Comparison of ENCODE assay signal across 11 cellular contexts in the genomic region with DNA sequence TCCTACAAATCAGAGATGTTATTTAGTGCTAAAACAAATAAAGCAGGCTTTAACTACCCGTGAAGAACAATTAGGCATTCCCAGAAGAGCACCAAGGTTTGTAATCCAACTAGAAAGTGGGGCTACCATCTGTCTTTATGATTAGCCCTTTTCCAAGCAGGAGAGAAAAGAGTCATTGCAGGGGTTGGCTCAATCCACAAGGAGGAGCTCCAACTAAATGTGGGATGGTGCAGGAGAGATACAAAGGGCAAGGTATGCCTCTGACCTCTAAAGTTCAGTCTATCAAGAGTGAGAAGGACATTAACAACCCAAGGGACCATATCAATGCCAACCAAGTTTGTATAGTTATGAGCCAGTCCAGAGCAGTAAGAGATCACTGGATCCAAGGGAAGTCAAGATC.
A peak's percentile ranks its signal among the peaks of the same experiment; 100 is the strongest.
DNase-seq lines count a peak whose midpoint lies in the region; ATAC-seq, FAIRE-seq and TF ChIP-seq lines count a peak whose summit lies in the region.
"Had no signal": no experiment of that assay in that cellular context is flagged by ENCODE, and none has a peak within 500 bp of the region (broad histone marks: within the 10 kb centered on the region; RNA-seq: fewer than 3 reads in every experiment).

No MANE protein-coding gene starts in this region.

- ATAC-seq in left lobe of liver (peak; percentile 95), GM21786 (IDR thresholded peaks at IDR 0.05; ENCODE audit: unreplicated experiment) (no peak), HG03469 (IDR thresholded peaks at IDR 0.05; ENCODE audit: unreplicated experiment) (no peak)

- H2AFZ ChIP-seq in KMS-11 (ENCODE audit: low read depth): no peak overlapping the region

- DNase-seq in D721Med (ENCODE audit: insufficient read length, low spot score): no peak
- DNase-seq in astrocyte of the cerebellum (ENCODE audit: low read depth): no peak
- DNase-seq in left lobe of liver (ENCODE audit: low spot score): no peak
- no peak for DNase-seq in activated T-helper 1 cell treated with anti-CD3 and anti-CD28 coated beads, Interleukin-12 subunit alpha, Interleukin-12 subunit beta, Interleukin-2, Interleukin-4 antibody, amounts not matched to agents 30 ng/mL and 10 ng/mL and 1 ng/mL, durations not matched to agents 14 hours and 24 hours and 36 hours (ENCODE audit: low spot score)
- DNase-seq in activated gamma-delta T cell (lab: John Stamatoyannopoulos, UW): no peak
- DNase-seq: CD4-positive, alpha-beta T cell; Kasumi-1 had no signal

- in situ Hi-C loops in astrocyte of the cerebellum (cut with HindIII; ENCODE audit: low sequenced_read_pairs): no loop called here

- FAIRE-seq in D721Med (lab: Jason Lieb, UNC): no peak

- no peaks in the 10 kb centered on the region for H3K4me1 Mint-ChIP-seq in activated T-helper 1 cell treated with anti-CD3 and anti-CD28 coated beads, Interleukin-12 subunit alpha, Interleukin-12 subunit beta, Interleukin-2, Interleukin-4 antibody, amounts not matched to agents 30 ng/mL and 10 ng/mL and 1 ng/mL, durations not matched to agents 14 hours and 24 hours and 36 hours (ENCODE audit: low read depth)

- H4K20me1 ChIP-seq in KMS-11 (ENCODE audit: insufficient read depth): no peaks in the 10 kb centered on the region

- H3K4me1 ChIP-seq in KMS-11 (ENCODE audit: low read depth, poor library complexity, severe bottlenecking): no peaks in the 10 kb centered on the region

- intact Hi-C loops in activated T-helper 1 cell treated with anti-CD3 and anti-CD28 coated beads, Interleukin-12 subunit alpha, Interleukin-12 subunit beta, Interleukin-2, Interleukin-4 antibody, amounts not matched to agents 30 ng/mL and 10 ng/mL and 1 ng/mL, durations not matched to agents 14 hours and 24 hours and 36 hours (cut with micrococcal nuclease): no loop called here

- no peak overlapping the region for H3K27ac ChIP-seq in KMS-11

- H3K9ac ChIP-seq in KMS-11: no peak overlapping the region

- H3K4me3 ChIP-seq in KMS-11 (IDR thresholded peaks at IDR 0.05; ENCODE audit: insufficient read depth, low read depth, low read length) (no peak overlapping the region), astrocyte of the cerebellum (ENCODE audit: low read depth, low read length) (no peak overlapping the region)
- H3K4me3 ChIP-seq: lung had no signal

- no peaks in the 10 kb centered on the region for H3K9me3 Mint-ChIP-seq in activated T-helper 1 cell treated with anti-CD3 and anti-CD28 coated beads, Interleukin-12 subunit alpha, Interleukin-12 subunit beta, Interleukin-2, Interleukin-4 antibody, amounts not matched to agents 30 ng/mL and 10 ng/mL and 1 ng/mL, durations not matched to agents 14 hours and 24 hours and 36 hours
- H3K9me3 Mint-ChIP-seq: CD4-positive, alpha-beta T cell had no signal

- TF ChIP-seq CTCF in D721Med (IDR thresholded peaks at IDR 0.05; ENCODE audit: insufficient read depth, missing control alignments) (peak; percentile 52), KMS-11 (conservative IDR thresholded peaks at IDR 0.05; ENCODE audit: low read depth, low read length) (peak; percentile 35; the same call in 1 of the 2 replicates), astrocyte of the cerebellum (IDR thresholded peaks at IDR 0.05; ENCODE audit: low read depth, low read length, missing control alignments) (peak; percentile 18)

- no peaks in the 10 kb centered on the region for H3K79me2 ChIP-seq in KMS-11 (ENCODE audit: insufficient read depth, low read depth)

- no peak overlapping the region for H3K4me2 ChIP-seq in KMS-11

- no peaks in the 10 kb centered on the region for H3K36me3 Mint-ChIP-seq in activated T-helper 1 cell treated with anti-CD3 and anti-CD28 coated beads, Interleukin-12 subunit alpha, Interleukin-12 subunit beta, Interleukin-2, Interleukin-4 antibody, amounts not matched to agents 30 ng/mL and 10 ng/mL and 1 ng/mL, durations not matched to agents 14 hours and 24 hours and 36 hours (ENCODE audit: low read depth)

- no peaks in the 10 kb centered on the region for H3K27me3 ChIP-seq in KMS-11 (ENCODE audit: insufficient read depth, low read depth)

- no peak overlapping the region for H3K27ac Mint-ChIP-seq in activated T-helper 1 cell treated with anti-CD3 and anti-CD28 coated beads, Interleukin-12 subunit alpha, Interleukin-12 subunit beta, Interleukin-2, Interleukin-4 antibody, amounts not matched to agents 30 ng/mL and 10 ng/mL and 1 ng/mL, durations not matched to agents 14 hours and 24 hours and 36 hours
- H3K27ac Mint-ChIP-seq: CD4-positive, alpha-beta T cell had no signal

- H3K36me3 ChIP-seq in KMS-11 (ENCODE audit: insufficient read depth): no peaks in the 10 kb centered on the region

- no peak overlapping the region for H3K4me3 Mint-ChIP-seq in activated T-helper 1 cell treated with anti-CD3 and anti-CD28 coated beads, Interleukin-12 subunit alpha, Interleukin-12 subunit beta, Interleukin-2, Interleukin-4 antibody, amounts not matched to agents 30 ng/mL and 10 ng/mL and 1 ng/mL, durations not matched to agents 14 hours and 24 hours and 36 hours
- H3K4me3 Mint-ChIP-seq: CD4-positive, alpha-beta T cell had no signal

- peaks cover 2% of the 10 kb centered on the region for H3K27me3 Mint-ChIP-seq in activated T-helper 1 cell treated with anti-CD3 and anti-CD28 coated beads, Interleukin-12 subunit alpha, Interleukin-12 subunit beta, Interleukin-2, Interleukin-4 antibody, amounts not matched to agents 30 ng/mL and 10 ng/mL and 1 ng/mL, durations not matched to agents 14 hours and 24 hours and 36 hours (ENCODE audit: insufficient read depth)
